16 cellular contexts compared by ENCODE assay signal in the genomic region with DNA sequence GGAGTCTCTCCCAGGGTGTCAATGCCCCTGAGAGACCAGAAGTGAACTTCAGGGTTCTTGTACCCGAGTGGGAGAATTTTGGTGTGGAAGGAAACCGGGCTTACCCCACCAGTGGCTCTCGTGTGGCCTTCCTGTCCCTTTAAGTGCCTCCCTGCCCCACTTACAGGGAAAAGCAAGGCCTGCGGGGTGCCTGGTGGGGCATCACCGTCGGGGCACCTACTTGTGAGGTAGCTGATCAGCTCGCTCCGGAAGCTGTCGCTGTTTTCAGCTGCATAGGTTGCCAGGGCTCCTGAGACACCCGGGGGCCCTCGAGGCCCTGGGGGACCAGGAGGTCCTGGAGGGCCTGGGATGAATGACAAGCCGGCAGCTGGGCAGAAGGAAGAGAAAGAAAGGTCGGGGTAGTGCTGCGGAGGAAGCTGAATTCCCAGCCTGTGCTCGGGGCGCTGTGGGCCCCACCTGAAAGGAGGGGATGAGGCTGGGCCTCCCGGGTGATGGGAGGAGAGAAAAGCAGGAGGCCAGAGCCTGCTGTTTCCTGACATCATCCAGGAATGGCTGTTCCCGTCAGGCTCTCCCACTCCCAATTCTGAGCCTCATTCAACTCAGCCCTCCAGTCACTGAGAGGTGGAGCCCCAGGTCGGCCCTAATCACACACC. TPM values are rescaled to one million over a fixed set of nuclear protein-coding genes. Genes with fewer than 3 reads are reported as not detected.
DNase-seq lines count a peak whose midpoint lies in the region; TF ChIP-seq lines count a peak whose summit lies in the region.
"Had no signal": no experiment of that assay in that cellular context is flagged by ENCODE, and none has a peak within 500 bp of the region (broad histone marks: within the 10 kb centered on the region; RNA-seq: fewer than 3 reads in every experiment).

No MANE protein-coding gene starts in this region.

- CTCF ChIA-PET in GM10248 (lab: Yijun Ruan, JAX) = interaction anchor here (1.2 kb wide), 1 partner anchor 13 kb away, joined by 3 read pairs; no protein-coding TSS in a partner anchor

- H3K4me2 ChIP-seq in hepatocyte = no peak overlapping the region
- H3K4me2 ChIP-seq: SK-N-SH had no signal

- H3K4me1 ChIP-seq in hepatocyte (ENCODE audit: insufficient read depth) = no peaks in the 10 kb centered on the region

- H4K20me1 ChIP-seq in hepatocyte (ENCODE audit: insufficient read depth, poor library complexity, severe bottlenecking) = no peaks in the 10 kb centered on the region

- no peak overlapping the region for H2AFZ ChIP-seq in hepatocyte

- H3K36me3 Mint-ChIP-seq in nephron progenitor cell (ENCODE audit: low read depth) = peaks cover 20% of the 10 kb centered on the region

- WGBS in hepatocyte (ENCODE audit: low lambda C conversion rate, missing lambda C conversion rate) = 80% methylated on average over 12 of the region's 19 CpGs

- H3K9me2 ChIP-seq in hepatocyte (replicated peaks; ENCODE audit: insufficient read depth) = no peaks in the 10 kb centered on the region
- H3K9me2 ChIP-seq: SK-N-SH had no signal

- H3K4me1 Mint-ChIP-seq in nephron progenitor cell = peaks cover 12% of the 10 kb centered on the region

- peak overlapping the region; percentile 50 for H3K27ac Mint-ChIP-seq in nephron progenitor cell
- H3K27ac Mint-ChIP-seq: CD4-positive, alpha-beta T cell had no signal

- H3K36me3 ChIP-seq in H7 (replicated peaks; ENCODE audit: control insufficient read depth, insufficient read depth, low read length) (no peaks in the 10 kb centered on the region; the same call in 1 of the 2 replicates), hepatocyte (replicated peaks; ENCODE audit: insufficient read depth, low read depth) (peaks cover 4% of the 10 kb centered on the region)

- no peak overlapping the region for H3K4me3 ChIP-seq in H7 (ENCODE audit: insufficient read depth, low read depth, low read length)
- H3K4me3 ChIP-seq in hepatocyte = no peak overlapping the region

- no peaks in the 10 kb centered on the region for H3K9me3 Mint-ChIP-seq in nephron progenitor cell
- H3K9me3 Mint-ChIP-seq: CD4-positive, alpha-beta T cell; H9 had no signal

- H3K27ac ChIP-seq in hepatocyte = no peak overlapping the region

- peaks cover 6% of the 10 kb centered on the region for H3K27me3 Mint-ChIP-seq in nephron progenitor cell (ENCODE audit: low read depth, poor library complexity)
- H3K27me3 Mint-ChIP-seq: CD4-positive, alpha-beta T cell had no signal

- POLR2A ChIA-PET in GM10248 (lab: Yijun Ruan, JAX) = no interaction called here

- no peak overlapping the region for H3K4me3 Mint-ChIP-seq in nephron progenitor cell
- H3K4me3 Mint-ChIP-seq: CD4-positive, alpha-beta T cell; H9 had no signal

- DNase-seq in GM10248 (ENCODE audit: extremely low spot score) (peak; percentile 17), H7 (peak; percentile 66), ecto neural progenitor cell (ENCODE audit: low spot score) (peak; percentile 43), nephron progenitor cell (no peak), NCI-H2227 treated with DMSO at 0.1 percent for 48 hours (lab: John Stamatoyannopoulos, UW) (no peak), NCI-H69 (lab: John Stamatoyannopoulos, UW) (no peak), NCI-H2196 (lab: John Stamatoyannopoulos, UW; ENCODE audit: unreplicated experiment) (no peak), hepatocyte (ENCODE audit: low spot score) (no peak)
- DNase-seq: CD4-positive, alpha-beta T cell; GF-D8; H9; NCI-H1048; NCI-H146; NCI-H2081 treated with DMSO at 0.1 percent for 48 hours; NCI-H345; SK-N-SH had no signal

- H3K9me3 ChIP-seq in hepatocyte (ENCODE audit: low read depth) = no peaks in the 10 kb centered on the region
- H3K9me3 ChIP-seq: SK-N-SH had no signal

- no peaks in the 10 kb centered on the region for H3K27me3 ChIP-seq in H7 (ENCODE audit: control insufficient read depth, insufficient read depth, low read length)
- no peaks in the 10 kb centered on the region for H3K27me3 ChIP-seq in hepatocyte

- no peak for TF ChIP-seq CTCF in GM10248 (IDR thresholded peaks at IDR 0.05; ENCODE audit: control extremely low read depth, extremely low read depth, low read depth, missing control alignments)
- TF ChIP-seq CTCF in nephron progenitor cell (IDR thresholded peaks at IDR 0.05) = no peak
- TF ChIP-seq CTCF in hepatocyte (IDR thresholded peaks at IDR 0.05; ENCODE audit: poor library complexity) = no peak

- no peaks in the 10 kb centered on the region for H3K79me2 ChIP-seq in hepatocyte

RNA-seq across cellular contexts. Expression of gene COL17A1, which starts 51.2 kb away (rescaled TPM):
- total RNA-seq in H7 (2014; rRNA removed; shearing (Covaris generic)) = 0.59 and 1.0 TPM in 2 replicates
- 5.7 and 7.5 TPM in 2 replicates for total RNA-seq in hepatocyte
- 2.1 and 3.3 TPM in 2 replicates for polyA plus RNA-seq in hepatocyte
- total RNA-seq: CD4-positive, alpha-beta T cell had no signal

Comparison
In these comparisons a context has a peak if more than half of its experiments do, and no peak if none do; other contexts are left out.
1. DNase-seq: peak in GM10248 (single experiment), H7 (single experiment) and ecto neural progenitor cell (single experiment); none in nephron progenitor cell (single experiment), NCI-H2227 treated with DMSO at 0.1 percent for 48 hours (single experiment), NCI-H69 (single experiment), NCI-H2196 (single experiment) and hepatocyte (single experiment).